In the genomic region with DNA sequence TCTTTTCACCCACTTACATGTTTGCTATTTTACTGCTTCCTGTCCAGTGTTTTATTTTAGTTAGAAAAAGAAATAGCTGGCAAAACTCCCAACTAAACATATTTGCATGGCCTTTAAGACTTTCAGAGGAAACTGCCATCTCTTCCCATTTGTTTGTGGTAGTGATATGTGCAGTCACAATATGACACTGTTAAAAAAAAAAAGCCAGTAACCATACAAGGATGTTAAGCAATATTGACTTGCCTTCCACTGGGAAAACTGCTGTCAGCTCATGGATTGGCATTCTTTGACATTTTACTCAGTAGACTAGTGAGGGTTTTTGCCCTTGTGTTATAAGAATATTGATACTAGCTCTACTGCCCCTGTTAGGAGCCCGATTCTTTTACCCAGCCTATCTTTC, we compare ENCODE assay signal across 21 cellular contexts. TPM values are rescaled to one million over a fixed set of nuclear protein-coding genes. Genes with fewer than 3 reads are reported as not detected.
DNase-seq lines count a peak whose midpoint lies in the region; ATAC-seq and TF ChIP-seq lines count a peak whose summit lies in the region.
"Had no signal": no experiment of that assay in that cellular context is flagged by ENCODE, and none has a peak within 500 bp of the region (broad histone marks: within the 10 kb centered on the region; RNA-seq: fewer than 3 reads in every experiment).

No MANE protein-coding gene starts in this region.

- no peak for TF ChIP-seq CTCF in astrocyte of the spinal cord (IDR thresholded peaks at IDR 0.05; ENCODE audit: low read depth, low read length)

- no peak overlapping the region for H3K4me3 ChIP-seq in astrocyte of the spinal cord (ENCODE audit: low read depth, low read length)
- H3K4me3 ChIP-seq: A549, BLaER1, MG63, SJSA1 had no signal

- in situ Hi-C loops in astrocyte of the spinal cord (cut with HindIII; ENCODE audit: low sequenced_read_pairs), result no loop called here

- peak; percentile 9 for DNase-seq in HuH-7.5 (ENCODE audit: low spot score)
- peak; percentile 22 for DNase-seq in astrocyte of the spinal cord (ENCODE audit: low read depth, low spot score)
- DNase-seq in left kidney (ENCODE audit: low read depth, low spot score), result peak; percentile 27
- peak; percentile 8 for DNase-seq in renal cortical epithelial cell (ENCODE audit: low read depth)
- no peak for DNase-seq in stimulated activated naive CD8-positive, alpha-beta T cell treated with anti-CD3 and anti-CD28 coated beads, Interleukin-15, Interleukin-2, amounts not matched to agents 100 U/mL and 50 U/mL, for 24 hours
- no peak for DNase-seq in central memory CD4-positive, alpha-beta T cell
- DNase-seq: CD4-positive, alpha-beta memory T cell; DMS53; Karpas-422; MG63; NCI-H1048; NCI-H1436 treated with DMSO at 0.1 percent for 48 hours; NCI-H2029; NCI-H345; NCI-H524 treated with DMSO at 0.1 percent for 48 hours had no signal

- ATAC-seq in GM18517 (IDR thresholded peaks at IDR 0.05; ENCODE audit: unreplicated experiment) (no peak), HG03025 (IDR thresholded peaks at IDR 0.05; ENCODE audit: low FRiP score, unreplicated experiment) (no peak)
- ATAC-seq in stimulated activated naive CD8-positive, alpha-beta T cell treated with anti-CD3 and anti-CD28 coated beads, Interleukin-15, Interleukin-2, amounts not matched to agents 100 U/mL and 50 U/mL, for 24 hours, result no peak
- ATAC-seq: A549, Panc1 had no signal

RNA-seq across cellular contexts. Expression of gene XIRP2, which starts 29.2 kb away (rescaled TPM):
- total RNA-seq in renal cortical epithelial cell, result not detected in 2 replicates
- total RNA-seq: CD4-positive, alpha-beta memory T cell; SJSA1 had no signal

Comparison
In these comparisons a context has a peak if more than half of its experiments do, and no peak if none do; other contexts are left out.
1. DNase-seq: peak in HuH-7.5 (single experiment), astrocyte of the spinal cord (single experiment), left kidney (single experiment) and renal cortical epithelial cell (single experiment); none in stimulated activated naive CD8-positive, alpha-beta T cell treated with anti-CD3 and anti-CD28 coated beads, Interleukin-15, Interleukin-2, amounts not matched to agents 100 U/mL and 50 U/mL, for 24 hours (single experiment) and central memory CD4-positive, alpha-beta T cell (single experiment).